ENCODE assay signal across 8 cellular contexts in the genomic region with DNA sequence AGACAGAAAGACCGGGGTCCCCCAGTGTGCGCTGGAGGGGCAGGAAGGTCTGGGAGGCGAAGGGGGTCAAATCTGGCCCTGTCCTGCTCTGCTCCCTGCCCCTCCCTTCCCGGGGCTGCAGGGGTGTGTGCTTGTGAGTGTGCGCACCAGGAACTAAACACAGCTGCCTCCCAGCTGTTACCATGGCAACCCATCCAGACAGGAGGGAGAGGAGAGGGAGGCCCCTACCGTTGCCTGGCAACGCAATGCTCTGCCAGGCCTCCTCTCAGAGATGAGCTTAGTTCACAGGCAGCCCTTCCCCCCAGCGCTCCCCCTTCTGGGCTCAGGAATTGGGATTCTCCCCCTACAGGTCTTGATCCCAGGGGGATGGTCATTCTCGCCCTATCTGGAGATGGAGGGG. TPM values are rescaled to one million over a fixed set of nuclear protein-coding genes. Genes with fewer than 3 reads are reported as not detected.
DNase-seq lines count a peak whose midpoint lies in the region; ATAC-seq and TF ChIP-seq lines count a peak whose summit lies in the region.

No MANE protein-coding gene starts in this region.

- no peak for TF ChIP-seq EP300 in suprapubic skin (IDR thresholded peaks at IDR 0.05)

- no peaks in the 10 kb centered on the region for H3K9me3 ChIP-seq in BLaER1 treated with 17β-estradiol and CSF1 and Interleukin-3, amounts not matched to agents 10 nM and 100 nM (replicated peaks in 1 of 11)
- H3K9me3 ChIP-seq in testis (no peaks in the 10 kb centered on the region), suprapubic skin (no peaks in the 10 kb centered on the region)

- TF ChIP-seq CTCF in testis (IDR thresholded peaks at IDR 0.05) (no peak), suprapubic skin (IDR thresholded peaks at IDR 0.05) (no peak)

- no peaks in the 10 kb centered on the region; a peak in 1 of 22 replicates for H4K20me1 ChIP-seq in BLaER1 treated with 17β-estradiol and CSF1 and Interleukin-3, amounts not matched to agents 10 nM and 100 nM

- intact Hi-C loops in testis (cut with DNase I; ENCODE audit: low total_unique reads): no loop called here

- DNase-seq in H7 (peak; percentile 99), NCI-H226 (peak; percentile 81), hepatic stellate cell (ENCODE audit: low spot score) (peak; percentile 99), testis (peak; percentile 75), suprapubic skin (ENCODE audit: low spot score in 2 of 2) (no peak)
- DNase-seq in activated CD4-positive, alpha-beta T cell treated with anti-CD3 and anti-CD28 coated beads, Interleukin-2, amount 50 U/mL, for 1 hour: peak; percentile 45

- TF ChIP-seq POLR2A in testis (IDR thresholded peaks at IDR 0.05) (no peak), suprapubic skin (IDR thresholded peaks at IDR 0.05) (no peak)

- H3K27me3 ChIP-seq in BLaER1 treated with 17β-estradiol and CSF1 and Interleukin-3, amounts not matched to agents 10 nM and 100 nM: peaks cover 0 to 20% (median 9%) of the 10 kb centered on the region in 11 experiments; a peak in 13 of 22 replicates
- H3K27me3 ChIP-seq in H7 (ENCODE audit: control insufficient read depth, insufficient read depth, low read length) (peaks cover 14% of the 10 kb centered on the region), testis (no peaks in the 10 kb centered on the region), suprapubic skin (peaks cover 5% of the 10 kb centered on the region)

- ATAC-seq in GM19324 (IDR thresholded peaks at IDR 0.05; ENCODE audit: low FRiP score, unreplicated experiment): no peak

- WGBS in testis, 2 donors: 53% methylated on average over 9 of the region's 9 CpGs; no CpG with 5 or more reads in 1 of the 2 donors
- 53% methylated on average over 5 of the region's 9 CpGs for WGBS in suprapubic skin

- no peak overlapping the region for H3K4me3 ChIP-seq in BLaER1 treated with 17β-estradiol and CSF1 and Interleukin-3, amounts not matched to agents 10 nM and 100 nM
- no peak overlapping the region for H3K4me3 ChIP-seq in H7 (ENCODE audit: insufficient read depth, low read depth, low read length)
- H3K4me3 ChIP-seq in testis: no peak overlapping the region
- no peak overlapping the region for H3K4me3 ChIP-seq in suprapubic skin

- H3K27ac ChIP-seq in BLaER1 treated with 17β-estradiol and CSF1 and Interleukin-3, amounts not matched to agents 10 nM and 100 nM: peak overlapping the region in 2 of 11 experiments; percentile 17 to 28; a peak in 2 of 22 replicates
- H3K27ac ChIP-seq in testis (no peak overlapping the region), suprapubic skin (no peak overlapping the region)

- H3K4me1 ChIP-seq in BLaER1 treated with 17β-estradiol and CSF1 and Interleukin-3, amounts not matched to agents 10 nM and 100 nM: peaks cover 21 to 60% (median 51%) of the 10 kb centered on the region in 10 experiments; a peak in 19 of 20 replicates
- H3K4me1 ChIP-seq in testis: peaks cover 26% of the 10 kb centered on the region
- peaks cover 17% of the 10 kb centered on the region for H3K4me1 ChIP-seq in suprapubic skin

- no peak overlapping the region for H3K9ac ChIP-seq in BLaER1 treated with 17β-estradiol and CSF1 and Interleukin-3, amounts not matched to agents 10 nM and 100 nM

- H3K36me3 ChIP-seq in BLaER1 treated with 17β-estradiol and CSF1 and Interleukin-3, amounts not matched to agents 10 nM and 100 nM: no peaks in the 10 kb centered on the region
- H3K36me3 ChIP-seq in H7 (replicated peaks; ENCODE audit: control insufficient read depth, insufficient read depth, low read length): no peaks in the 10 kb centered on the region
- no peaks in the 10 kb centered on the region for H3K36me3 ChIP-seq in testis (ENCODE audit: low read depth, missing control alignments)
- H3K36me3 ChIP-seq in suprapubic skin: no peaks in the 10 kb centered on the region

- H3K4me2 ChIP-seq in BLaER1 treated with 17β-estradiol and CSF1 and Interleukin-3, amounts not matched to agents 10 nM and 100 nM: peak overlapping the region in 7 of 11 experiments; percentile 4 to 38 (median 31); a peak in 10 of 22 replicates

RNA-seq across cellular contexts. Expression of a gene that starts 6.1 kb away (rescaled TPM):
- 4.0 and 5.5 TPM in 2 replicates for total RNA-seq in H7 (2014; rRNA removed; shearing (Covaris generic))
- 10 to 100 TPM; 24.7 to 27.3 TPM for total RNA-seq in testis
- polyA plus RNA-seq in testis (ENCODE audit: insufficient read depth, low read depth, low replicate concordance): 15.7 TPM
- total RNA-seq in suprapubic skin: 1 to 10 TPM in 1 of 4 donors, under 1 TPM in 3; 0.51 to 1.1 (median 0.67) TPM

RNA-seq across cellular contexts. Expression of a gene that starts 10.8 kb away (rescaled TPM):
- total RNA-seq in H7 (2014; rRNA removed; shearing (Covaris generic)): 31.5 and 35.8 TPM in 2 replicates
- total RNA-seq in testis (100 to 1,000 TPM; 135 to 165 TPM), suprapubic skin (10 to 100 TPM; 52.7 to 67.2 (median 57.3) TPM)
- polyA plus RNA-seq in testis (ENCODE audit: insufficient read depth, low read depth, low replicate concordance): 57.4 TPM

RNA-seq across cellular contexts. Expression of a gene that starts 25.8 kb away (rescaled TPM):
- total RNA-seq in H7 (2014; rRNA removed; shearing (Covaris generic)): 0.11 and 1.1 TPM in 2 replicates
- total RNA-seq in testis (10 to 100 TPM; 34.0 to 45.8 TPM), suprapubic skin (under 1 TPM in 1 of 4 donors, not detected in 3; 0.53 TPM)
- polyA plus RNA-seq in testis (ENCODE audit: insufficient read depth, low read depth, low replicate concordance): 84.9 TPM

RNA-seq across cellular contexts. Expression of a gene that starts 49.2 kb away (rescaled TPM):
- total RNA-seq in H7 (2014; rRNA removed; shearing (Covaris generic)): 4.9 and 5.6 TPM in 2 replicates
- 10 to 100 TPM; 62.0 to 67.2 TPM for total RNA-seq in testis
- 51.4 TPM for polyA plus RNA-seq in testis (ENCODE audit: insufficient read depth, low read depth, low replicate concordance)
- 10 to 100 TPM; 46.6 to 63.4 (median 52.9) TPM for total RNA-seq in suprapubic skin

RNA-seq across cellular contexts. Expression of a gene that starts 53.5 kb away (rescaled TPM):
- 96.6 and 97.8 TPM in 2 replicates for total RNA-seq in H7 (2014; rRNA removed; shearing (Covaris generic))
- total RNA-seq in testis (100 to 1,000 TPM in 1 of 2 donors, 10 to 100 TPM in 1; 97.6 to 128 TPM), suprapubic skin (10 to 100 TPM; 18.2 to 35.6 (median 27.0) TPM)
- 76.4 TPM for polyA plus RNA-seq in testis (ENCODE audit: insufficient read depth, low read depth, low replicate concordance)

Comparison
In these comparisons a context has a peak if more than half of its experiments do, and no peak if none do; other contexts are left out.
1. DNase-seq: peak in H7 (single experiment), NCI-H226 (single experiment), activated CD4-positive, alpha-beta T cell treated with anti-CD3 and anti-CD28 coated beads, Interleukin-2, amount 50 U/mL, for 1 hour (single experiment), hepatic stellate cell (single experiment) and testis (single experiment); none in suprapubic skin (0 of 2).
2. RNA of a gene that starts 25.8 kb away (total RNA-seq): 34.0 to 45.8 TPM in testis; 0.11 to 1.1 TPM in H7 and 0.53 TPM in suprapubic skin; every median in the first group is over 10 times any median in the second.